ENCODE assay signal across 8 cellular contexts in genomic region chr2:240205348-240205747, GRCh38.
A peak's percentile ranks its signal among the peaks of the same experiment; 100 is the strongest.
DNase-seq lines count a peak whose midpoint lies in the region; ATAC-seq and TF ChIP-seq lines count a peak whose summit lies in the region.

No MANE protein-coding gene starts in this region.

- H3K79me2 ChIP-seq in GM23338 (replicated peaks; ENCODE audit: insufficient read depth): no peaks in the 10 kb centered on the region

- ATAC-seq in GM23338 (peak; percentile 84), GM18511 (IDR thresholded peaks at IDR 0.05; ENCODE audit: unreplicated experiment) (no peak)

- TF ChIP-seq CTCF in GM23338 (conservative IDR thresholded peaks at IDR 0.05; ENCODE audit: low read depth in 2 of 2) (no peak), RWPE1 (conservative IDR thresholded peaks at IDR 0.05; ENCODE audit: low read depth) (no peak)

- H3K27me3 ChIP-seq in GM23338 (ENCODE audit: insufficient read depth): no peaks in the 10 kb centered on the region

- H3K36me3 ChIP-seq in GM23338 (ENCODE audit: insufficient read depth): no peaks in the 10 kb centered on the region

- no peak overlapping the region for H3K4me3 ChIP-seq in GM23338

- H3K4me3 Mint-ChIP-seq in GM23338: peak overlapping the region; percentile 19; the same call in 1 of the 3 replicates
- no peak overlapping the region for H3K4me3 Mint-ChIP-seq in activated T-helper 2 cell treated with anti-CD3 and anti-CD28 coated beads, Interferon-gamma antibody, Interleukin-2, Interleukin-4, amounts not matched to agents 10 μg/mL and 5 μg/mL and 100 μg/mL, durations not matched to agents 14 hours and 24 hours and 36 hours (ENCODE audit: low read depth)

- DNase-seq in GM23338 (ENCODE audit: low spot score) (peak; percentile 36), RWPE1 (ENCODE audit: low spot score) (peak; percentile 90), fibroblast of gingiva (ENCODE audit: low read depth) (peak; percentile 12), NAMALWA (ENCODE audit: low spot score) (no peak), GM19238 (ENCODE audit: insufficient read length, low spot score) (no peak)
- peak; percentile 86 for DNase-seq in stimulated activated CD4-positive, alpha-beta T cell treated with anti-CD3 and anti-CD28 coated beads, Interleukin-15, amount 100 ng/mL, for 24 hours
- no peak for DNase-seq in activated T-helper 2 cell treated with anti-CD3 and anti-CD28 coated beads, Interferon-gamma antibody, Interleukin-2, Interleukin-4, amounts not matched to agents 10 μg/mL and 5 μg/mL and 100 μg/mL, durations not matched to agents 14 hours and 24 hours and 36 hours (ENCODE audit: low spot score)

- H3K27ac Mint-ChIP-seq in GM23338: no peak overlapping the region
- no peak overlapping the region for H3K27ac Mint-ChIP-seq in activated T-helper 2 cell treated with anti-CD3 and anti-CD28 coated beads, Interferon-gamma antibody, Interleukin-2, Interleukin-4, amounts not matched to agents 10 μg/mL and 5 μg/mL and 100 μg/mL, durations not matched to agents 14 hours and 24 hours and 36 hours

- peaks cover 10% of the 10 kb centered on the region for H3K27me3 Mint-ChIP-seq in GM23338 (ENCODE audit: insufficient read depth, low read depth, poor library complexity)
- H3K27me3 Mint-ChIP-seq in activated T-helper 2 cell treated with anti-CD3 and anti-CD28 coated beads, Interferon-gamma antibody, Interleukin-2, Interleukin-4, amounts not matched to agents 10 μg/mL and 5 μg/mL and 100 μg/mL, durations not matched to agents 14 hours and 24 hours and 36 hours (ENCODE audit: low read depth): peaks cover 26% of the 10 kb centered on the region

- H4K20me1 ChIP-seq in GM23338 (replicated peaks; ENCODE audit: insufficient read depth): no peaks in the 10 kb centered on the region

- CTCF ChIA-PET in RWPE1 (lab: Yijun Ruan, JAX): no interaction called here

- peaks cover 14% of the 10 kb centered on the region; the same call in 2 of the 3 replicates for H3K9me3 Mint-ChIP-seq in GM23338
- peaks cover 8% of the 10 kb centered on the region for H3K9me3 Mint-ChIP-seq in activated T-helper 2 cell treated with anti-CD3 and anti-CD28 coated beads, Interferon-gamma antibody, Interleukin-2, Interleukin-4, amounts not matched to agents 10 μg/mL and 5 μg/mL and 100 μg/mL, durations not matched to agents 14 hours and 24 hours and 36 hours

- no peak overlapping the region for H2AFZ ChIP-seq in GM23338

- H3K4me1 ChIP-seq in GM23338 (ENCODE audit: insufficient read depth): peaks cover 11% of the 10 kb centered on the region

- no peaks in the 10 kb centered on the region for H3K36me3 Mint-ChIP-seq in GM23338 (ENCODE audit: low read depth)
- no peaks in the 10 kb centered on the region for H3K36me3 Mint-ChIP-seq in activated T-helper 2 cell treated with anti-CD3 and anti-CD28 coated beads, Interferon-gamma antibody, Interleukin-2, Interleukin-4, amounts not matched to agents 10 μg/mL and 5 μg/mL and 100 μg/mL, durations not matched to agents 14 hours and 24 hours and 36 hours (ENCODE audit: low read depth)

- H3K27ac ChIP-seq in GM23338 (ENCODE audit: low read depth): no peak overlapping the region
- H3K27ac ChIP-seq in RWPE1: peak overlapping the region; percentile 18

- H3F3A ChIP-seq in GM23338 (replicated peaks; ENCODE audit: low read depth): no peaks in the 10 kb centered on the region

- H3K9me2 ChIP-seq in GM23338 (ENCODE audit: insufficient read depth): no peaks in the 10 kb centered on the region

- H3K4me1 Mint-ChIP-seq in GM23338: peaks cover 17% of the 10 kb centered on the region
- peaks cover 4% of the 10 kb centered on the region for H3K4me1 Mint-ChIP-seq in activated T-helper 2 cell treated with anti-CD3 and anti-CD28 coated beads, Interferon-gamma antibody, Interleukin-2, Interleukin-4, amounts not matched to agents 10 μg/mL and 5 μg/mL and 100 μg/mL, durations not matched to agents 14 hours and 24 hours and 36 hours (ENCODE audit: low read depth)

- intact Hi-C loops in activated T-helper 2 cell treated with anti-CD3 and anti-CD28 coated beads, Interferon-gamma antibody, Interleukin-2, Interleukin-4, amounts not matched to agents 10 μg/mL and 5 μg/mL and 100 μg/mL, durations not matched to agents 14 hours and 24 hours and 36 hours (cut with micrococcal nuclease): no loop called here

- POLR2A ChIA-PET in RWPE1 (lab: Yijun Ruan, JAX; ENCODE audit: low non-redundant PET): no interaction called here

- peak overlapping the region; percentile 41 for H3K4me2 ChIP-seq in GM23338

TF ChIP-seq in GM23338, 12 proteins besides CTCF, POLR2A, EP300 and RAD21 (continues in another document):
- TF ChIP-seq EZH2 (IDR thresholded peaks at IDR 0.05; ENCODE audit: low read depth, unreplicated experiment) (no peak), ETS1 (IDR thresholded peaks at IDR 0.05) (no peak), STAT1 (IDR thresholded peaks at IDR 0.05; ENCODE audit: unreplicated experiment) (no peak), ZNF462 (CRISPR knock-in tag; IDR thresholded peaks at IDR 0.05) (no peak), JUNB (IDR thresholded peaks at IDR 0.05; ENCODE audit: unreplicated experiment) (no peak), ZNF114 (CRISPR knock-in tag; IDR thresholded peaks at IDR 0.05) (no peak), ZNF331 (CRISPR knock-in tag; IDR thresholded peaks at IDR 0.05; ENCODE audit: low read depth) (no peak), NANOG (IDR thresholded peaks at IDR 0.05; ENCODE audit: borderline replicate concordance) (no peak)

Comparison
In these comparisons a context has a peak if more than half of its experiments do, and no peak if none do; other contexts are left out.
1. DNase-seq: peak in GM23338 (single experiment), RWPE1 (single experiment), fibroblast of gingiva (single experiment) and stimulated activated CD4-positive, alpha-beta T cell treated with anti-CD3 and anti-CD28 coated beads, Interleukin-15, amount 100 ng/mL, for 24 hours (single experiment); none in NAMALWA (single experiment), GM19238 (single experiment) and activated T-helper 2 cell treated with anti-CD3 and anti-CD28 coated beads, Interferon-gamma antibody, Interleukin-2, Interleukin-4, amounts not matched to agents 10 μg/mL and 5 μg/mL and 100 μg/mL, durations not matched to agents 14 hours and 24 hours and 36 hours (single experiment).